ENCODE assay signal across 8 cellular contexts in genomic region chr5:37219384-37219783, GRCh38. TPM values are rescaled to one million over a fixed set of nuclear protein-coding genes. Genes with fewer than 3 reads are reported as not detected.
DNase-seq lines count a peak whose midpoint lies in the region; FAIRE-seq and TF ChIP-seq lines count a peak whose summit lies in the region.
"Not testable (repeated sequence)": the region's sequence is repeated elsewhere in the genome, so short reads cannot be mapped to it uniquely, and the experiment has no call there.

No MANE protein-coding gene starts in this region.

- DNase-seq in EH (ENCODE audit: low read depth): peak; percentile 58
- DNase-seq in HCEC 1CT: peak; percentile 11
- peak; percentile 84 for DNase-seq in amniotic epithelial cell (ENCODE audit: low read depth)
- DNase-seq in cardiac fibroblast (ENCODE audit: low read depth in 2 of 2): peak; percentile 64 to 67
- DNase-seq in fibroblast of pulmonary artery (ENCODE audit: low read depth): peak; percentile 45
- peak; percentile 65 for DNase-seq in iris pigment epithelial cell (ENCODE audit: low read depth)
- not testable (repeated sequence) for DNase-seq in osteoblast (ENCODE audit: insufficient read length, low spot score, missing footprints)

- H2AFZ ChIP-seq in osteoblast (ENCODE audit: low read length): not testable (repeated sequence)

- H3K36me3 ChIP-seq in osteoblast (ENCODE audit: insufficient read depth, low read length): peaks cover 57% of the 10 kb centered on the region

- not testable (repeated sequence) for H3K9me3 ChIP-seq in osteoblast (ENCODE audit: low read depth, low read length)

- H3K4me1 ChIP-seq in osteoblast (ENCODE audit: insufficient read depth, low read length): not testable (repeated sequence)

- not testable (repeated sequence) for H4K20me1 ChIP-seq in osteoblast (ENCODE audit: insufficient read depth, low read length)

- TF ChIP-seq CTCF in cardiac fibroblast (IDR thresholded peaks at IDR 0.05; ENCODE audit: low read depth, low read length); fibroblast of pulmonary artery (IDR thresholded peaks at IDR 0.05; ENCODE audit: low read length, missing control alignments); osteoblast (IDR thresholded peaks at IDR 0.05; ENCODE audit: extremely low read depth, low read depth, low read length): not testable (repeated sequence)

- peak; percentile 30 for FAIRE-seq in A204.1 (lab: Jason Lieb, UNC)

- not testable (repeated sequence) for H3K4me3 ChIP-seq in cardiac fibroblast (replicated peaks in 1 of 2; ENCODE audit: low read depth in 2 of 2, low read length in 2 of 2); fibroblast of pulmonary artery (replicated peaks; ENCODE audit: low read depth, low read length); osteoblast (ENCODE audit: insufficient read depth, low read length)

- H3K4me2 ChIP-seq in osteoblast (ENCODE audit: insufficient read depth, low read length): not testable (repeated sequence)

- H3K27ac ChIP-seq in osteoblast (ENCODE audit: low read depth, low read length): peak overlapping the region; percentile 63

- H3K79me2 ChIP-seq in osteoblast (ENCODE audit: insufficient read depth, low read length): not testable (repeated sequence)

- H3K27me3 ChIP-seq in osteoblast (ENCODE audit: insufficient read depth, low read length): not testable (repeated sequence)

RNA-seq across cellular contexts. Expression of gene CPLANE1, which starts 29.8 kb away (rescaled TPM):
- total RNA-seq in osteoblast: 52.1 and 54.2 TPM in 2 replicates
